Comparison of ENCODE assay signal across 2 cellular contexts in genomic region chr19:3316659-3317207, GRCh38.
TF ChIP-seq lines count a peak whose summit lies in the region.

No MANE protein-coding gene starts in this region.

TF ChIP-seq in HEK293, 187 proteins besides CTCF, POLR2A, EP300 and RAD21 (continued from another document):
- peak; percentile 12; the same call in 1 of the 2 replicates for TF ChIP-seq ZNF280D (tag by site-specific recombination; IDR thresholded peaks at IDR 0.05)
- no peak for TF ChIP-seq ZNF292 (tag by site-specific recombination; IDR thresholded peaks at IDR 0.05; ENCODE audit: borderline replicate concordance, low read depth)
- no peak for TF ChIP-seq ZNF785 (tag by site-specific recombination; IDR thresholded peaks at IDR 0.05)
- no peak for TF ChIP-seq ZNF707 (tag by site-specific recombination; IDR thresholded peaks at IDR 0.05)
- no peak for TF ChIP-seq ZNF391 (tag by site-specific recombination; IDR thresholded peaks at IDR 0.05; ENCODE audit: borderline replicate concordance, low read depth)
- no peak for TF ChIP-seq ZNF37A (tag by site-specific recombination; IDR thresholded peaks at IDR 0.05)
- peak; percentile 73 for TF ChIP-seq ZNF768 (tag by site-specific recombination; IDR thresholded peaks at IDR 0.05)
- TF ChIP-seq ZNF776 (tag by site-specific recombination; IDR thresholded peaks at IDR 0.05; ENCODE audit: borderline replicate concordance) = no peak

TF ChIP-seq in K562, 482 proteins besides CTCF, POLR2A, EP300 and RAD21:
- TF ChIP-seq RNF219 (CRISPR knock-in tag; IDR thresholded peaks at IDR 0.05) (no peak), HDAC6 (IDR thresholded peaks at IDR 0.05; ENCODE audit: low read depth, low read length) (no peak), SRSF1 (IDR thresholded peaks at IDR 0.05; ENCODE audit: low read depth, low read length) (no peak), ZNF668 (CRISPR knock-in tag; IDR thresholded peaks at IDR 0.05) (no peak), BCOR (IDR thresholded peaks at IDR 0.05) (peak; percentile 64), AFF4 (CRISPR knock-in tag; IDR thresholded peaks at IDR 0.05) (no peak), SMARCA5 (IDR thresholded peaks at IDR 0.05) (peak; percentile 90), HNRNPK (IDR thresholded peaks at IDR 0.05; ENCODE audit: low read depth, low read length, poor library complexity, severe bottlenecking) (no peak), GTF2A2 (tag; IDR thresholded peaks at IDR 0.05) (no peak), FOXA3 (CRISPR knock-in tag; conservative IDR thresholded peaks at IDR 0.05 in 1 of 2, IDR thresholded peaks at IDR 0.05 in 1 of 2) (no peak), NFYB (IDR thresholded peaks at IDR 0.05; ENCODE audit: extremely low read depth, insufficient read length) (no peak), ATF6 (CRISPR knock-in tag; IDR thresholded peaks at IDR 0.05) (no peak), KDM1A (IDR thresholded peaks at IDR 0.05) (peak in 1 of 2 experiments; percentile 39; a peak in 1 of 4 replicates), PCBP1 (IDR thresholded peaks at IDR 0.05; ENCODE audit: low read depth, low read length, poor library complexity, severe bottlenecking) (no peak), POLR3G (IDR thresholded peaks at IDR 0.05; ENCODE audit: extremely low read depth, insufficient read length, insufficient replicate concordance) (no peak), MBD2 (IDR thresholded peaks at IDR 0.05; ENCODE audit: borderline replicate concordance, low read depth) (no peak), CBX1 (IDR thresholded peaks at IDR 0.05; ENCODE audit: low read depth) (no peak), RBM25 (IDR thresholded peaks at IDR 0.05; ENCODE audit: low read depth, low read length, severe bottlenecking) (peak; percentile 87), UBTF (IDR thresholded peaks at IDR 0.05; ENCODE audit: borderline replicate concordance in 1 of 2, low read depth in 2 of 2, low read length in 2 of 2) (no peak), SNRNP70 (optimal IDR thresholded peaks at IDR 0.05; ENCODE audit: low read depth, low read length) (no peak), TOE1 (IDR thresholded peaks at IDR 0.05; ENCODE audit: borderline replicate concordance) (no peak), TOE1 (CRISPR knock-in tag; IDR thresholded peaks at IDR 0.05; ENCODE audit: borderline replicate concordance, low read depth) (no peak), ZSCAN29 (IDR thresholded peaks at IDR 0.05) (no peak), GABPA (tag; conservative IDR thresholded peaks at IDR 0.05; ENCODE audit: low read depth) (no peak), GABPB1 (CRISPR knock-in tag; IDR thresholded peaks at IDR 0.05) (no peak), PTBP1 (IDR thresholded peaks at IDR 0.05; ENCODE audit: low read depth, low read length) (peak; percentile 76; the same call in 1 of the 2 replicates), HNRNPUL1 (IDR thresholded peaks at IDR 0.05; ENCODE audit: low read length) (no peak), CREB3 (tag; conservative IDR thresholded peaks at IDR 0.05; ENCODE audit: low read depth) (no peak), SMAD3 (CRISPR knock-in tag; conservative IDR thresholded peaks at IDR 0.05) (no peak), ZFP36 (IDR thresholded peaks at IDR 0.05; ENCODE audit: low read depth, low read length, partially characterized antibody) (peak; percentile 60), TRIM25 (IDR thresholded peaks at IDR 0.05; ENCODE audit: borderline replicate concordance) (no peak)
TF ChIP-seq in K562: peak in this region for 6.
